9 cellular contexts compared by ENCODE assay signal in the genomic region with DNA sequence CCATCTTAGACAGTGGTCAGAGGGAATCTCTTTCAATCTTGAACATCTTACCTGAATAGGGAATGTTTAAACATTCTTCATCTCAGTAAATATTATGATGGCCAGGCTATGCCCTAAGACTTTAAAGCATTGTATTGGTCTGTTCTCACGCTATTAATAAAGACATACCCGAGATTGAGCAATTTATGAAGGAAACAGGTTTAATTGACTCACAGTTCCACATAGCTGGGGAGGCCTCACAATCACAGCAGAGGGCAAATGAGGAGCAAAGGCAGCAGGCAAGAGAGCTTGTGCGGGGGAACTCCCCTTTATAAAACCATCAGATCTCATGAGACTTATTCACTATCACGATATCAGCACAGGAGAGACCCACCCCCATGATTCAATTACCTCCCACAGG. TPM values are rescaled to one million over a fixed set of nuclear protein-coding genes. Genes with fewer than 3 reads are reported as not detected.
"Had no signal": no experiment of that assay in that cellular context is flagged by ENCODE, and none has a peak within 500 bp of the region (broad histone marks: within the 10 kb centered on the region; RNA-seq: fewer than 3 reads in every experiment).

No MANE protein-coding gene starts in this region.

- DNase-seq: GDM1, GF-D8 had no signal

- H3K4me3 ChIP-seq: GM12878 had no signal

- FAIRE-seq: G401.6, GM12878, GM12891, GM12892, GM18507, GM19239 had no signal

RNA-seq across cellular contexts. Expression of a gene that starts 55.3 kb away (rescaled TPM):
- total RNA-seq: G401 had no signal
